Comparison of ENCODE assay signal across 29 cellular contexts in genomic region chr12:38961683-38962082, GRCh38.
"Had no signal": no experiment of that assay in that cellular context is flagged by ENCODE, and none has a peak within 500 bp of the region (broad histone marks: within the 10 kb centered on the region; RNA-seq: fewer than 3 reads in every experiment).

No MANE protein-coding gene starts in this region.

- H3K4me3 ChIP-seq: left lung, lower lobe of right lung, neural progenitor cell, ovary, right atrium auricular region, right lobe of liver, stomach, suprapubic skin, thoracic aorta, tibial artery, upper lobe of right lung had no signal

- H3K27me3 ChIP-seq: left lung, neural progenitor cell, neutrophil, ovary, right atrium auricular region, right lobe of liver, stomach, suprapubic skin, tibial artery, upper lobe of right lung had no signal

- DNase-seq: hippocampal formation; immature natural killer cell; kidney; left colon; left lung; lower lobe of right lung; mammary epithelial cell; mesenchymal stem cell; naive B cell; natural killer cell; nephron progenitor cell; occipital lobe; ovary; right lobe of liver; stimulated activated CD4-positive, alpha-beta T cell treated with anti-CD3 and anti-CD28 coated beads, Interleukin-12 subunit alpha, Interleukin-12 subunit beta, amount 100 ng/mL, for 4 hours; stimulated activated CD4-positive, alpha-beta T cell treated with anti-CD3 and anti-CD28 coated beads, Interleukin-15, amount 100 ng/mL, for 24 hours; stimulated activated CD4-positive, alpha-beta T cell treated with anti-CD3 and anti-CD28 coated beads, Interleukin-2, amount 100 ng/mL, for 24 hours; stimulated activated CD4-positive, alpha-beta T cell treated with anti-CD3 and anti-CD28 coated beads, Interleukin-4, amount 100 ng/mL, for 1 hour; stimulated activated naive B cell treated with anti-CD40 and anti-IgM and Interleukin-4, amounts not matched to agents 10 μg/mL and 1 μg/mL and 100 μg/mL, for 72 hours; stimulated activated naive CD8-positive, alpha-beta T cell treated with anti-CD3 and anti-CD28 coated beads, Interleukin-15, Interleukin-2, amounts not matched to agents 100 U/mL and 50 U/mL, for 24 hours; stomach; tibial artery; trophoblast cell; upper lobe of right lung had no signal

- H3K9ac ChIP-seq: neural progenitor cell had no signal

- H3K27ac ChIP-seq: left lung, lower lobe of right lung, neural progenitor cell, neutrophil, ovary, right atrium auricular region, right lobe of liver, stomach, suprapubic skin, thoracic aorta, tibial artery, upper lobe of right lung had no signal

- H3K9me3 ChIP-seq: left lung, lower lobe of right lung, neutrophil, ovary, right atrium auricular region, right lobe of liver, stomach, suprapubic skin, thoracic aorta, tibial artery, upper lobe of right lung had no signal

- H3K36me3 ChIP-seq: left lung, lower lobe of right lung, neural progenitor cell, neutrophil, ovary, right atrium auricular region, right lobe of liver, stomach, suprapubic skin, thoracic aorta, tibial artery, upper lobe of right lung had no signal

- H3K4me1 ChIP-seq: left lung, lower lobe of right lung, neural progenitor cell, right atrium auricular region, right lobe of liver, stomach, suprapubic skin, tibial artery, upper lobe of right lung had no signal

- ATAC-seq: left colon; left lung; lower lobe of right lung; natural killer cell; right lobe of liver; stimulated activated naive B cell treated with anti-CD40 and anti-IgM and Interleukin-4, amounts not matched to agents 10 μg/mL and 1 μg/mL and 100 μg/mL, for 72 hours; stimulated activated naive CD8-positive, alpha-beta T cell treated with anti-CD3 and anti-CD28 coated beads, Interleukin-15, Interleukin-2, amounts not matched to agents 100 U/mL and 50 U/mL, for 24 hours; upper lobe of right lung had no signal
